ENCODE assay signal across 21 cellular contexts in the genomic region with DNA sequence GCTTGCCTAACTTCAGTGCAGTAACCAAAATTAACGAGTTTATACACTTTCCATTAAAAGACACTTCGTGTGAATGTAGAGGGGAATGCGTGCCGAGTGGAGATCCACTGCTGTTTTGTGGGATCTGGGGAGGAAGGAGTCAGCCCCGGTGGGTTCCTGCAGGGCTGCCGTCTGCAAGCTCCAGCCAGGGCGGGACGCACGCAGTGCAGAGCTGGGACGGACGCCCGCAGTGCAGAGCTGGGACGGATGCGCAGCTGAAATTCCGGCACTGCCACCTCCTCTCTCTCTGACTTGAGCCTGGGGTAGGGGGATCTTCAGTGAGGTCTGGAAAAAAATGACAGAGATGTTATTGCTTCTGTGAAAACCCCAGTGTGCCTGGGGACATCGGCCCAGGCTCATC.
"Had no signal": no experiment of that assay in that cellular context is flagged by ENCODE, and none has a peak within 500 bp of the region (broad histone marks: within the 10 kb centered on the region; RNA-seq: fewer than 3 reads in every experiment).

No MANE protein-coding gene starts in this region.

- H3K27me3 ChIP-seq: uterus had no signal

- DNase-seq: effector CD4-positive, alpha-beta T cell; endodermal cell; erythroblast; foreskin keratinocyte; immature natural killer cell; left ventricle myocardium inferior; mesenchymal stem cell; midbrain; psoas muscle; spleen; stimulated activated CD4-positive, alpha-beta T cell treated with anti-CD3 and anti-CD28 coated beads, Interleukin-15, amount 100 ng/mL, for 24 hours; stimulated activated CD4-positive, alpha-beta T cell treated with anti-CD3 and anti-CD28 coated beads, Interleukin-1b, Interleukin-23, amount 100 ng/mL, for 48 hours; stimulated activated CD4-positive, alpha-beta T cell treated with anti-CD3 and anti-CD28 coated beads, Interleukin-4, amount 100 ng/mL, for 24 hours; tibial artery; upper lobe of left lung; uterus had no signal

- H3K36me3 Mint-ChIP-seq: immature natural killer cell; natural killer cell treated with Interleukin-12 subunit alpha and Interleukin-12 subunit beta and Interleukin-15 and Interleukin-18, amount 100 ng/mL, for 72 hours had no signal

- H3K27ac Mint-ChIP-seq: endodermal cell; natural killer cell treated with Interleukin-12 subunit alpha and Interleukin-12 subunit beta and Interleukin-15 and Interleukin-18, amount 100 ng/mL, for 72 hours; stimulated activated memory B cell treated with anti-CD40 and anti-IgM and Interleukin-4, amounts not matched to agents 10 μg/mL and 1 μg/mL and 100 μg/mL, for 72 hours; stimulated activated naive CD8-positive, alpha-beta T cell treated with anti-CD3 and anti-CD28 coated beads, Interleukin-15, Interleukin-2, amounts not matched to agents 100 ng/mL and 50 ng/mL, for 24 hours had no signal

- H3K4me3 ChIP-seq: left ventricle myocardium inferior, lung, psoas muscle, spleen, tibial artery, upper lobe of left lung, uterus had no signal

- H3K9me3 Mint-ChIP-seq: immature natural killer cell had no signal

- ATAC-seq: foreskin keratinocyte; natural killer cell treated with Interleukin-12 subunit alpha and Interleukin-12 subunit beta and Interleukin-15 and Interleukin-18, amount 100 ng/mL, for 72 hours; psoas muscle; sciatic nerve; stimulated activated memory B cell treated with anti-CD40 and anti-IgM and Interleukin-4, amounts not matched to agents 10 μg/mL and 1 μg/mL and 100 μg/mL, for 72 hours had no signal

- H3K36me3 ChIP-seq: left ventricle myocardium inferior, spleen, tibial artery, upper lobe of left lung, uterus had no signal

- H3K27ac ChIP-seq: foreskin keratinocyte, left ventricle myocardium inferior, psoas muscle, tibial artery, upper lobe of left lung, uterus had no signal

- H3K4me3 Mint-ChIP-seq: endodermal cell; natural killer cell treated with Interleukin-12 subunit alpha and Interleukin-12 subunit beta and Interleukin-15 and Interleukin-18, amount 100 ng/mL, for 72 hours; stimulated activated memory B cell treated with anti-CD40 and anti-IgM and Interleukin-4, amounts not matched to agents 10 μg/mL and 1 μg/mL and 100 μg/mL, for 72 hours; stimulated activated naive CD8-positive, alpha-beta T cell treated with anti-CD3 and anti-CD28 coated beads, Interleukin-15, Interleukin-2, amounts not matched to agents 100 ng/mL and 50 ng/mL, for 24 hours had no signal

- H3K4me1 ChIP-seq: foreskin keratinocyte, tibial artery, uterus had no signal

- H3K9me3 ChIP-seq: left ventricle myocardium inferior, psoas muscle, tibial artery, upper lobe of left lung, uterus had no signal
